In the genomic region with DNA sequence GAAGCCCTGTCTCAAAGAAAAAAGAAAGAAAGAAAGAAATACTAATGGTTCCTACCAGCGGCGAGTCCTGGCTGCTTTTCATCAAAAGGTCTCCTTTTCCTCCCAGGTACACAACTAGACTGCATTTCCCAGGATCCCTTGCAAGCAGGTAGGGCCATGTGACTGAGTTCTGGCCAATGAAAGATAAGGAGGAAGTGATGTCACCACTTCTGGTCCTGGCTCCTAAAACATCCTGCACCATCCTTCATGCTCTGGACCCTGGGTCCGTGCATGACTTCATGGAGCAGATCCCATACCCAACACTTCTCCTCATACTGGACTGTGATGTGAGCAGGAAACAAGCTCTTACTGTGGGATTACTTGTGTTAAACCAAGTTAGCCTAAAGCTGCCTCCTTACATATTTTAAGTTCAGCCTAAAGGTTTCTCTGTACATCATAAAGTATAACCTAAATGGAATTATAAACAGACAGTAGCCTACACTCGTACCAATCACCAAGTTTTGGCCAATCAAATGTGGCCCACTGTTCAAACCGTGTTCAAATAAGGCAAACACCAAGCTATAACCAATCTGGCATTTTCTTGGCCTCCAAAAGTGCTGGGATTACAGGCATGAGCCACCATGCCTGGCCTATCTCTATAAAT, we compare ENCODE assay signal across 19 cellular contexts. TPM values are rescaled to one million over a fixed set of nuclear protein-coding genes. Genes with fewer than 3 reads are reported as not detected.
DNase-seq lines count a peak whose midpoint lies in the region; ATAC-seq, FAIRE-seq and TF ChIP-seq lines count a peak whose summit lies in the region.
"Had no signal": no experiment of that assay in that cellular context is flagged by ENCODE, and none has a peak within 500 bp of the region (broad histone marks: within the 10 kb centered on the region; RNA-seq: fewer than 3 reads in every experiment).

No MANE protein-coding gene starts in this region.

- TF ChIP-seq CTCF in A549 (IDR thresholded peaks at IDR 0.05): no peak
- TF ChIP-seq CTCF in gastroesophageal sphincter (IDR thresholded peaks at IDR 0.05): no peak

- peak; percentile 59 to 76; a peak in 4 of 6 replicates for ATAC-seq in A549
- peak; percentile 35 for ATAC-seq in activated T-helper 17 cell treated with anti-CD3 and anti-CD28 coated beads, Interleukin-2, amount 50 U/mL, for 72 hours (replicated peaks)
- no peak for ATAC-seq in GM19452 (IDR thresholded peaks at IDR 0.05; ENCODE audit: unreplicated experiment)
- ATAC-seq in gastroesophageal sphincter: no peak
- no peak for ATAC-seq in HG02623 (IDR thresholded peaks at IDR 0.05; ENCODE audit: unreplicated experiment)
- ATAC-seq: mucosa of descending colon, T-cell had no signal

- 76% methylated on average over 5 of the region's 5 CpGs for WGBS in A549 (ENCODE audit: missing lambda C conversion rate)
- WGBS in gastroesophageal sphincter (ENCODE audit: low coverage in 1 of 2), 2 donors: 77 to 94% methylated on average over 4 to 5 of the region's 5 CpGs

- peaks cover 4% of the 10 kb centered on the region for H3K27me3 Mint-ChIP-seq in activated T-helper 17 cell treated with anti-CD3 and anti-CD28 coated beads, Interleukin-2, amount 50 U/mL, for 72 hours

- H3K27ac Mint-ChIP-seq in activated T-helper 17 cell treated with anti-CD3 and anti-CD28 coated beads, Interleukin-2, amount 50 U/mL, for 72 hours: no peak overlapping the region
- H3K27ac Mint-ChIP-seq: activated B cell treated with CpG ODN at 0.5 μM for 24 hours, T-cell, type B pancreatic cell had no signal

- H3K4me3 ChIP-seq in A549: no peak overlapping the region
- no peak overlapping the region for H3K4me3 ChIP-seq in H7 (ENCODE audit: insufficient read depth, low read depth, low read length)
- H3K4me3 ChIP-seq in gastroesophageal sphincter: no peak overlapping the region
- H3K4me3 ChIP-seq: mucosa of descending colon had no signal

- no peak overlapping the region for H3K27ac ChIP-seq in A549
- H3K27ac ChIP-seq in gastroesophageal sphincter: no peak overlapping the region

- DNase-seq in A549 (ENCODE audit: low read depth in 1 of 2, low spot score in 1 of 2) (peak in 1 of 2 experiments; percentile 63), H7 (peak; percentile 85), NCI-H2171 treated with DMSO at 0.1 percent for 48 hours (lab: John Stamatoyannopoulos, UW) (peak; percentile 81), DMS79 treated with DMSO at 0.1 percent for 48 hours (lab: John Stamatoyannopoulos, UW) (no peak)
- DNase-seq: activated B cell treated with CpG ODN at 0.5 μM for 24 hours; AML-193; aorta; mucosa of descending colon; NCI-H1930; stimulated activated CD4-positive, alpha-beta T cell treated with anti-CD3 and anti-CD28 coated beads, Interleukin-4, amount 100 ng/mL, for 4 hours; T-cell had no signal

- H3K36me3 ChIP-seq in H7 (replicated peaks; ENCODE audit: control insufficient read depth, insufficient read depth, low read length) (no peaks in the 10 kb centered on the region), gastroesophageal sphincter (no peaks in the 10 kb centered on the region)

- H3K27me3 ChIP-seq in H7 (ENCODE audit: control insufficient read depth, insufficient read depth, low read length) (no peaks in the 10 kb centered on the region), gastroesophageal sphincter (peaks cover 44% of the 10 kb centered on the region)

- no peak overlapping the region for H3K4me3 Mint-ChIP-seq in activated T-helper 17 cell treated with anti-CD3 and anti-CD28 coated beads, Interleukin-2, amount 50 U/mL, for 72 hours
- H3K4me3 Mint-ChIP-seq: activated B cell treated with CpG ODN at 0.5 μM for 24 hours, T-cell, type B pancreatic cell had no signal

- no peak for FAIRE-seq in A549 (lab: Jason Lieb, UNC)
- FAIRE-seq: colon, endothelial cell of umbilical vein, H54 had no signal

- H3K4me1 Mint-ChIP-seq in activated T-helper 17 cell treated with anti-CD3 and anti-CD28 coated beads, Interleukin-2, amount 50 U/mL, for 72 hours: no peaks in the 10 kb centered on the region
- H3K4me1 Mint-ChIP-seq: activated B cell treated with CpG ODN at 0.5 μM for 24 hours, T-cell had no signal

- no peak overlapping the region for H3K4me2 ChIP-seq in A549

- TF ChIP-seq POLR2A in A549 (IDR thresholded peaks at IDR 0.05; ENCODE audit: low read length) (no peak), gastroesophageal sphincter (IDR thresholded peaks at IDR 0.05) (no peak)

- H3K4me1 ChIP-seq in A549: no peaks in the 10 kb centered on the region
- H3K4me1 ChIP-seq in gastroesophageal sphincter: no peaks in the 10 kb centered on the region

- no peaks in the 10 kb centered on the region for H3K9me3 Mint-ChIP-seq in activated T-helper 17 cell treated with anti-CD3 and anti-CD28 coated beads, Interleukin-2, amount 50 U/mL, for 72 hours
- H3K9me3 Mint-ChIP-seq: type B pancreatic cell had no signal

- no peaks in the 10 kb centered on the region for H3K36me3 Mint-ChIP-seq in activated T-helper 17 cell treated with anti-CD3 and anti-CD28 coated beads, Interleukin-2, amount 50 U/mL, for 72 hours (ENCODE audit: low read depth)
- H3K36me3 Mint-ChIP-seq: T-cell, type B pancreatic cell had no signal

- POLR2A ChIA-PET in A549 (lab: Yijun Ruan, JAX): no interaction called here

- no peak for TF ChIP-seq RAD21 in A549 (conservative IDR thresholded peaks at IDR 0.05 in 1 of 2, IDR thresholded peaks at IDR 0.05 in 1 of 2)

- CTCF ChIA-PET in A549 (lab: Yijun Ruan, JAX): no interaction called here

- TF ChIP-seq EP300 in A549 (IDR thresholded peaks at IDR 0.05) (no peak), gastroesophageal sphincter (IDR thresholded peaks at IDR 0.05) (no peak)

- H3K9me3 ChIP-seq in A549 (no peaks in the 10 kb centered on the region), gastroesophageal sphincter (no peaks in the 10 kb centered on the region)

TF ChIP-seq in A549, 52 proteins besides CTCF, POLR2A, EP300 and RAD21:
- peak; percentile 81 for TF ChIP-seq USF2 (IDR thresholded peaks at IDR 0.05)
- TF ChIP-seq HOXB5 (CRISPR knock-in tag; IDR thresholded peaks at IDR 0.05): no peak

RNA-seq across cellular contexts. Expression of gene FUBP3, which starts 30.2 kb away (rescaled TPM):
- polyA plus RNA-seq in A549 (2011; rRNA removed) (30.4 and 43.5 TPM in 2 replicates), A549 (2017; fragmentation: RNase III; extraction: RNeasy Plus Mini Kit Qiagen cat#74134 plus additional on column Dnase treatment) (59.3 to 67.7 TPM (median 63.2 TPM) in 3 replicates)
- 34.6 and 36.1 TPM in 2 replicates for polyA plus RNA-seq in A549 (2012; cell fraction: cytosol; rRNA removed)
- polyA plus RNA-seq in A549 (2012; cell fraction: nucleus; rRNA removed): 29.3 and 58.4 TPM in 2 replicates
- polyA minus RNA-seq in A549 (2011; rRNA and poly(A)+ RNA removed): 24.1 and 47.4 TPM in 2 replicates
- 43.9 and 56.0 TPM in 2 replicates for total RNA-seq in H7 (2014; rRNA removed; shearing (Covaris generic))
- total RNA-seq in activated T-helper 17 cell treated with anti-CD3 and anti-CD28 coated beads, Interleukin-2, amount 50 U/mL, for 72 hours: 10 to 100 TPM; 25.4 to 47.6 TPM
- 10 to 100 TPM; 47.6 to 62.0 (median 52.4) TPM for total RNA-seq in gastroesophageal sphincter

Comparison
In these comparisons a context has a peak if more than half of its experiments do, and no peak if none do; other contexts are left out.
1. ATAC-seq: peak in A549 (2 of 2) and activated T-helper 17 cell treated with anti-CD3 and anti-CD28 coated beads, Interleukin-2, amount 50 U/mL, for 72 hours (single experiment); none in GM19452 (single experiment), gastroesophageal sphincter (single experiment) and HG02623 (single experiment).